ENCODE assay signal across 10 cellular contexts in the genomic region with DNA sequence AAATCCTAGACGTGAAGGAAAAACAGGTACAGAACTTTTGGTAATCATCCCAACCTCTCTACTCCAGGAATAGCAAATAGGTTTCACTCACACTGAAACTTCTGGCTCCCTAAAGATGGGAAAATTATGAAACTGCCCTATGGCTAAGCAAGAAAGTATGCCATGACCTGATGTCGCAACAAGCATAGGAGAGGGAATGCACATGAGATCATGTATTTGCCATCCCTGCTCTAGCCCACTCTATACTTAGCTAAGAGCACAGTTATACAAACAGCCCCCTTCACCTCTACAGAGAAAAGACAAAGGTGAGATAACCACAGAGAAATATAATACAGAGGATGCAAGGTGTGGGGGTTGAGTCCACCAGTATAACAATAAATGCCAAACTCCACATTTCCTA.
A peak's percentile ranks its signal among the peaks of the same experiment; 100 is the strongest.
DNase-seq lines count a peak whose midpoint lies in the region; ATAC-seq, FAIRE-seq and TF ChIP-seq lines count a peak whose summit lies in the region.
"Had no signal": no experiment of that assay in that cellular context is flagged by ENCODE, and none has a peak within 500 bp of the region (broad histone marks: within the 10 kb centered on the region; RNA-seq: fewer than 3 reads in every experiment).

No MANE protein-coding gene starts in this region.

- no peaks in the 10 kb centered on the region for H3K9me3 ChIP-seq in trophoblast cell (ENCODE audit: insufficient read depth, low read depth, low read length)
- H3K9me3 ChIP-seq in CD8-positive, alpha-beta memory T cell (ENCODE audit: low read length), result no peaks in the 10 kb centered on the region

- CTCF ChIA-PET in CD8-positive, alpha-beta memory T cell (lab: Charles Lee), result no interaction called here

- TF ChIP-seq CTCF in coronary artery (IDR thresholded peaks at IDR 0.05), result no peak

- peak overlapping the region in 1 of 8 donors; percentile 75 for H3K27ac Mint-ChIP-seq in CD8-positive, alpha-beta memory T cell
- H3K27ac Mint-ChIP-seq in natural killer cell treated with Interleukin-12 subunit alpha and Interleukin-12 subunit beta and Interleukin-15 and Interleukin-18, amount 100 ng/mL, for 72 hours, result no peak overlapping the region

- no peak overlapping the region for H3K4ac ChIP-seq in trophoblast cell (ENCODE audit: low read depth, low read length)

- H3K18ac ChIP-seq in trophoblast cell (ENCODE audit: low read length), result no peak overlapping the region

- H4K91ac ChIP-seq in trophoblast cell (ENCODE audit: low read depth, low read length), result no peak overlapping the region

- H2BK12ac ChIP-seq in trophoblast cell (ENCODE audit: low read length), result no peak overlapping the region

- H4K12ac ChIP-seq in trophoblast cell (ENCODE audit: low read depth, low read length), result no peak overlapping the region

- no peaks in the 10 kb centered on the region for H3K9me3 Mint-ChIP-seq in CD8-positive, alpha-beta memory T cell
- no peaks in the 10 kb centered on the region for H3K9me3 Mint-ChIP-seq in natural killer cell treated with Interleukin-12 subunit alpha and Interleukin-12 subunit beta and Interleukin-15 and Interleukin-18, amount 100 ng/mL, for 72 hours

- H2BK120ac ChIP-seq in trophoblast cell (ENCODE audit: insufficient read depth, low read length, poor library complexity), result no peak overlapping the region

- H3K27me3 Mint-ChIP-seq in CD8-positive, alpha-beta memory T cell, result no peaks in the 10 kb centered on the region
- H3K27me3 Mint-ChIP-seq in natural killer cell treated with Interleukin-12 subunit alpha and Interleukin-12 subunit beta and Interleukin-15 and Interleukin-18, amount 100 ng/mL, for 72 hours, result no peaks in the 10 kb centered on the region

- no peak for TF ChIP-seq POLR2A in GM12892 (IDR thresholded peaks at IDR 0.05; ENCODE audit: low read depth, low read length)

- no peak overlapping the region for H3K4me3 Mint-ChIP-seq in CD8-positive, alpha-beta memory T cell
- no peak overlapping the region for H3K4me3 Mint-ChIP-seq in natural killer cell treated with Interleukin-12 subunit alpha and Interleukin-12 subunit beta and Interleukin-15 and Interleukin-18, amount 100 ng/mL, for 72 hours

- H3K4me3 ChIP-seq in coronary artery (no peak overlapping the region), trophoblast cell (ENCODE audit: low read depth, low read length) (no peak overlapping the region)
- no peak overlapping the region for H3K4me3 ChIP-seq in CD8-positive, alpha-beta memory T cell (ENCODE audit: low read length)

- H2AK5ac ChIP-seq in trophoblast cell (ENCODE audit: low read length), result no peak overlapping the region

- peak; percentile 51 for FAIRE-seq in GM12892 (lab: Jason Lieb, UNC)

- no peak overlapping the region for H2AFZ ChIP-seq in trophoblast cell (ENCODE audit: insufficient read depth, low read length, poor library complexity)

- H3K79me1 ChIP-seq in trophoblast cell (ENCODE audit: low read length), result no peaks in the 10 kb centered on the region

- no peak overlapping the region for H3K4me2 ChIP-seq in trophoblast cell (ENCODE audit: low read length)

- peaks cover 5 to 25% (median 14%) of the 10 kb centered on the region in 3 donors for H3K4me1 Mint-ChIP-seq in CD8-positive, alpha-beta memory T cell
- H3K4me1 Mint-ChIP-seq in natural killer cell treated with Interleukin-12 subunit alpha and Interleukin-12 subunit beta and Interleukin-15 and Interleukin-18, amount 100 ng/mL, for 72 hours (ENCODE audit: low read depth in 2 of 2), result peaks cover 12 to 14% of the 10 kb centered on the region in 2 donors

- peak overlapping the region; percentile 38 to 59 for H3K27ac ChIP-seq in coronary artery
- H3K27ac ChIP-seq in trophoblast cell (ENCODE audit: low read depth, low read length), result no peak overlapping the region
- H3K27ac ChIP-seq in CD8-positive, alpha-beta memory T cell (ENCODE audit: low read depth, low read length), result no peak overlapping the region

- H3K4me1 ChIP-seq in trophoblast cell (ENCODE audit: control insufficient read depth in 1 of 2, insufficient read depth in 2 of 2, low read length in 2 of 2), result peaks cover 0 to 2% of the 10 kb centered on the region in 2 experiments
- H3K4me1 ChIP-seq in CD8-positive, alpha-beta memory T cell (ENCODE audit: insufficient read depth, low read length), result no peaks in the 10 kb centered on the region

- no peak overlapping the region for H2BK5ac ChIP-seq in trophoblast cell (ENCODE audit: low read depth, low read length, poor library complexity)

- POLR2A ChIA-PET in CD8-positive, alpha-beta memory T cell (lab: Charles Lee), result no interaction called here

- H3K36me3 ChIP-seq in trophoblast cell (ENCODE audit: control insufficient read depth in 1 of 2, insufficient read depth in 2 of 2, low read length in 2 of 2), result no peaks in the 10 kb centered on the region
- no peaks in the 10 kb centered on the region for H3K36me3 ChIP-seq in CD8-positive, alpha-beta memory T cell (ENCODE audit: insufficient read depth, low read length)

- no peak overlapping the region for H3K9ac ChIP-seq in trophoblast cell (ENCODE audit: low read length)

- H4K8ac ChIP-seq in trophoblast cell (ENCODE audit: low read depth, low read length), result no peak overlapping the region

- no peaks in the 10 kb centered on the region for H3K79me2 ChIP-seq in trophoblast cell (ENCODE audit: control insufficient read depth, insufficient read depth, low read length, poor library complexity)

- no peak overlapping the region for H3K23ac ChIP-seq in trophoblast cell (ENCODE audit: low read length)

- WGBS in trophoblast cell (ENCODE audit: extremely low coverage, insufficient coverage, insufficient read length), result no CpG with 5 or more reads among the region's 2 CpGs

- peaks cover 0 to 2% (median 0%) of the 10 kb centered on the region in 3 donors for H3K36me3 Mint-ChIP-seq in CD8-positive, alpha-beta memory T cell
- H3K36me3 Mint-ChIP-seq in natural killer cell treated with Interleukin-12 subunit alpha and Interleukin-12 subunit beta and Interleukin-15 and Interleukin-18, amount 100 ng/mL, for 72 hours, result no peaks in the 10 kb centered on the region

- no peak overlapping the region for H3K14ac ChIP-seq in trophoblast cell (ENCODE audit: low read length)

- H3K27me3 ChIP-seq in trophoblast cell (ENCODE audit: insufficient read depth, low read length), result no peaks in the 10 kb centered on the region
- no peaks in the 10 kb centered on the region for H3K27me3 ChIP-seq in CD8-positive, alpha-beta memory T cell (ENCODE audit: insufficient read depth, low read length, poor library complexity, severe bottlenecking)

- ATAC-seq in GM18861 (IDR thresholded peaks at IDR 0.05; ENCODE audit: unreplicated experiment), result no peak
- no peak for ATAC-seq in natural killer cell treated with Interleukin-12 subunit alpha and Interleukin-12 subunit beta and Interleukin-15 and Interleukin-18, amount 100 ng/mL, for 72 hours

- no peak for DNase-seq in GM12892 (ENCODE audit: insufficient read length)
- peak; percentile 78 for DNase-seq in NCI-H2029 treated with DMSO at 0.1 percent for 48 hours (lab: John Stamatoyannopoulos, UW)
- DNase-seq in coronary artery (ENCODE audit: low spot score), result no peak
- peak; percentile 75 to 92 for DNase-seq in trophoblast cell
- no peak for DNase-seq in CD8-positive, alpha-beta memory T cell
- DNase-seq in natural killer cell treated with Interleukin-12 subunit alpha and Interleukin-12 subunit beta and Interleukin-15 and Interleukin-18, amount 100 ng/mL, for 72 hours (ENCODE audit: low spot score), result no peak
- DNase-seq in activated gamma-delta T cell (lab: John Stamatoyannopoulos, UW), result no peak
- DNase-seq: MM.1S, T-helper 9 cell had no signal

Comparison
In these comparisons a context has a peak if more than half of its experiments do, and no peak if none do; other contexts are left out.
1. DNase-seq: peak in NCI-H2029 treated with DMSO at 0.1 percent for 48 hours (single experiment) and trophoblast cell (2 of 2); none in GM12892 (single experiment), coronary artery (single experiment), CD8-positive, alpha-beta memory T cell (0 of 5), natural killer cell treated with Interleukin-12 subunit alpha and Interleukin-12 subunit beta and Interleukin-15 and Interleukin-18, amount 100 ng/mL, for 72 hours (single experiment) and activated gamma-delta T cell (single experiment).
2. H3K27ac ChIP-seq: peak in coronary artery (2 of 2); none in trophoblast cell (single experiment) and CD8-positive, alpha-beta memory T cell (single experiment).